ENCODE assay signal across 8 cellular contexts in the genomic region with DNA sequence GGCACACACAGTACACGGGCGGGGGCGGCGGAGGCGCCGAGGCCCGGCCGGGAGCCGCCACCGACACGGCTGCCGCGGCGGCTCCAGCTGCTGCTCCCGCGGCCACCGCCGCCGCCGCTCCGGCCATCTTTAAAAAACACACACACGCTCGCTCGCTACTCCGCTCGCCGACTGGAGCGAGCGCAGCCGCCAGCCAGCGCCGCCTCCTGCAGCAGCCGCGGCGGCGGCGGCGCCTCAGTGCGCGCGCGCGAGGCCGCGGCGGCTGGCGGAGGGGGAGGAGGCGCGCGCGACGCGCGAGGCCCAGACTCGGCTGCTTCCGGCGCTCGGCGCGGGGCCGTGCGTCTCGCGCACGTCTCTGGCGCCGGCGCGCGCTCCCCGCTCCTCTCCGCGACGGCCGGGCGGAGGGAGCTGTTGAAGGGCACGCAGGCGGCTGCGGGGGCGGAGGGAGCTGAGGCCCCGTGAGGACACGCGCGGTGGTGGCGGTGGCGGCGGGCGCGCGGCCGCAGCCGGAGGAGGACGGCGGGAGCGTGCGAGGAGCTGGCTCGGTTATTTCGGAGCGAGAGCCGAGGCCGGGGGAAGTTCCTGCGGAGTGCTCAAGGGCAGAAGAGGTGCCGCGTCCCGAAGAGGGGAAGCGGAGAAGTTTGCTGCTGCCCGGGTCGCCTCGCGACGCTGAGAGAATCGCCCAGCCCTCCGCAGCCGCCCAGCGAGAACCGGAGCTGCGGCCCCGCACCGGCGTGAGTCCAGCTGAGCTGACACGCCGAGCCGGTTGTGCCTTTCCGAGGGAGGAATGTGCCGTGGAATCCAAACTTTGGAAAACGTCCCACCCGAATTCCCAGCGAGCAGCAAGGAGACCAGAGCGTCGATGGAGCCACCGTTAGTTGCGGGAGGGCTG. TPM values are rescaled to one million over a fixed set of nuclear protein-coding genes. Genes with fewer than 3 reads are reported as not detected.
DNase-seq lines count a peak whose midpoint lies in the region; ATAC-seq and TF ChIP-seq lines count a peak whose summit lies in the region.

A gene with protein sequence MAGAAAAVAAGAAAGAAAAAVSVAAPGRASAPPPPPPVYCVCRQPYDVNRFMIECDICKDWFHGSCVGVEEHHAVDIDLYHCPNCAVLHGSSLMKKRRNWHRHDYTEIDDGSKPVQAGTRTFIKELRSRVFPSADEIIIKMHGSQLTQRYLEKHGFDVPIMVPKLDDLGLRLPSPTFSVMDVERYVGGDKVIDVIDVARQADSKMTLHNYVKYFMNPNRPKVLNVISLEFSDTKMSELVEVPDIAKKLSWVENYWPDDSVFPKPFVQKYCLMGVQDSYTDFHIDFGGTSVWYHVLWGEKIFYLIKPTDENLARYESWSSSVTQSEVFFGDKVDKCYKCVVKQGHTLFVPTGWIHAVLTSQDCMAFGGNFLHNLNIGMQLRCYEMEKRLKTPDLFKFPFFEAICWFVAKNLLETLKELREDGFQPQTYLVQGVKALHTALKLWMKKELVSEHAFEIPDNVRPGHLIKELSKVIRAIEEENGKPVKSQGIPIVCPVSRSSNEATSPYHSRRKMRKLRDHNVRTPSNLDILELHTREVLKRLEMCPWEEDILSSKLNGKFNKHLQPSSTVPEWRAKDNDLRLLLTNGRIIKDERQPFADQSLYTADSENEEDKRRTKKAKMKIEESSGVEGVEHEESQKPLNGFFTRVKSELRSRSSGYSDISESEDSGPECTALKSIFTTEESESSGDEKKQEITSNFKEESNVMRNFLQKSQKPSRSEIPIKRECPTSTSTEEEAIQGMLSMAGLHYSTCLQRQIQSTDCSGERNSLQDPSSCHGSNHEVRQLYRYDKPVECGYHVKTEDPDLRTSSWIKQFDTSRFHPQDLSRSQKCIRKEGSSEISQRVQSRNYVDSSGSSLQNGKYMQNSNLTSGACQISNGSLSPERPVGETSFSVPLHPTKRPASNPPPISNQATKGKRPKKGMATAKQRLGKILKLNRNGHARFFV (minus strand): TSS at position 173 of the 892 bp plus-strand sequence. CDS start 46 bp downstream, at position 127.

- WGBS in HUES64 = under 1% methylated on average over 132 of the region's 132 CpGs

- H3K27me3 ChIP-seq in HUES64 (ENCODE audit: insufficient read depth, low read length) = peaks cover 30% of the 10 kb centered on the region
- no peaks in the 10 kb centered on the region for H3K27me3 ChIP-seq in OCI-LY1 (ENCODE audit: insufficient read depth, low read length)

- H3K27ac ChIP-seq in HUES64 (ENCODE audit: low read depth, low read length) (peak within 1 kb of the TSS; percentile 71), OCI-LY1 (ENCODE audit: low read depth, low read length, poor library complexity, severe bottlenecking) (peak within 1 kb of the TSS; percentile 72)

- ATAC-seq in GM21423 (IDR thresholded peaks at IDR 0.05; ENCODE audit: unreplicated experiment) (peak; percentile 73), mucosa of descending colon (peak; percentile 86)

- 0 out of 2 replicates have a peak within 1 kb of the TSS, but pooled peaks have one; percentile 61 for H2AFZ ChIP-seq in OCI-LY1 (ENCODE audit: low read length)

- H3K36me3 ChIP-seq in HUES64 (ENCODE audit: insufficient read depth, low read length) = no peaks in the 10 kb centered on the region
- no peaks in the 10 kb centered on the region for H3K36me3 ChIP-seq in OCI-LY1 (ENCODE audit: insufficient read depth, low read length)
- H3K36me3 ChIP-seq in mucosa of descending colon (ENCODE audit: low read depth) = peaks cover 4% of the 10 kb centered on the region

- H3K4me1 ChIP-seq in HUES64 (ENCODE audit: insufficient read depth, low read length) = peaks cover 5% of the 10 kb centered on the region; the same call in 1 of the 2 replicates
- H3K4me1 ChIP-seq in OCI-LY1 (ENCODE audit: insufficient read depth, low read length, severe bottlenecking) = peaks cover 12% of the 10 kb centered on the region
- peaks cover 22% of the 10 kb centered on the region for H3K4me1 ChIP-seq in mucosa of descending colon (ENCODE audit: low read depth)

- peak within 1 kb of the TSS; percentile 80 for H3K4me2 ChIP-seq in OCI-LY1 (ENCODE audit: low read length)

- intact Hi-C loops in mucosa of descending colon (cut with DNase I, micrococcal nuclease) = loop anchor here in 1 of 2 donors (10.0 kb wide), 1 partner anchor 58 kb away; no protein-coding TSS in a partner anchor

- DNase-seq in COR-L47 (lab: John Stamatoyannopoulos, UW) = peak; percentile 85
- peak; percentile 85 for DNase-seq in activated T-cell treated with anti-CD3 and anti-CD28 coated beads for 24 hours (ENCODE audit: low read depth)
- peak; percentile 92 for DNase-seq in epithelial cell of esophagus (ENCODE audit: low read depth)
- DNase-seq in mucosa of descending colon = peak; percentile 89 to 94 (median 92)
- peak; percentile 71 to 85 for DNase-seq in stimulated activated CD8-positive, alpha-beta memory T cell treated with anti-CD3 and anti-CD28 coated beads, Interleukin-2, amount 100 ng/mL, for 1 hour (ENCODE audit: low read depth in 2 of 2)

- H3K79me2 ChIP-seq in OCI-LY1 (ENCODE audit: insufficient read depth, low read length) = no peaks in the 10 kb centered on the region

- H3K4me3 ChIP-seq in HUES64 (ENCODE audit: low read length) (peak within 1 kb of the TSS; percentile 68), OCI-LY1 (ENCODE audit: low read depth, low read length, poor library complexity, severe bottlenecking) (peak within 1 kb of the TSS; percentile 74), epithelial cell of esophagus (ENCODE audit: low read length) (peak within 1 kb of the TSS; percentile 65), mucosa of descending colon (peak within 1 kb of the TSS; percentile 80)

- H4K20me1 ChIP-seq in OCI-LY1 (ENCODE audit: insufficient read depth, low read length) = no peaks in the 10 kb centered on the region

- TF ChIP-seq CTCF in OCI-LY1 (IDR thresholded peaks at IDR 0.05; ENCODE audit: low read length) = no peak
- TF ChIP-seq CTCF in epithelial cell of esophagus (IDR thresholded peaks at IDR 0.05; ENCODE audit: insufficient read depth, low read depth, low read length, missing control alignments) = no peak
- TF ChIP-seq CTCF in mucosa of descending colon (IDR thresholded peaks at IDR 0.05) = no peak

- no peaks in the 10 kb centered on the region for H3F3A ChIP-seq in OCI-LY1 (ENCODE audit: insufficient read depth, low read length)

- H3K9me3 ChIP-seq in HUES64 (ENCODE audit: insufficient read depth, low read depth, low read length) (no peaks in the 10 kb centered on the region), OCI-LY1 (ENCODE audit: low read length) (no peaks in the 10 kb centered on the region), mucosa of descending colon (no peaks in the 10 kb centered on the region)

- H3K9me2 ChIP-seq in OCI-LY1 (ENCODE audit: low read depth, low read length) = no peaks in the 10 kb centered on the region

- H3K9ac ChIP-seq in HUES64 (ENCODE audit: low read depth, low read length) (peak within 1 kb of the TSS; percentile 77), OCI-LY1 (ENCODE audit: low read length) (peak within 1 kb of the TSS; percentile 61)

RNA-seq across cellular contexts. Expression of the gene that starts here (rescaled TPM):
- 4.3 TPM for polyA plus RNA-seq in HUES64 (2013, experiment 1 of 2)
- polyA plus RNA-seq in HUES64 (2013, experiment 2 of 2) = 6.3 TPM
- total RNA-seq in mucosa of descending colon = 10 to 100 TPM; 27.4 to 45.4 (median 27.9) TPM

Comparison
In these comparisons a context has a peak if more than half of its experiments do, and no peak if none do; other contexts are left out.
1. Peak in every context shown above with its lines: DNase-seq, ATAC-seq, H3K4me3 ChIP-seq and H3K27ac ChIP-seq.